ENCODE assay signal across 8 cellular contexts in genomic region chr14:21267431-21267845, GRCh38. TPM values are rescaled to one million over a fixed set of nuclear protein-coding genes. Genes with fewer than 3 reads are reported as not detected.
DNase-seq lines count a peak whose midpoint lies in the region; ATAC-seq and TF ChIP-seq lines count a peak whose summit lies in the region.

No MANE protein-coding gene starts in this region.

- H4K12ac ChIP-seq in trophoblast cell (ENCODE audit: low read depth, low read length): no peak overlapping the region

- H4K20me1 ChIP-seq in OCI-LY3 (ENCODE audit: insufficient read depth, low read length): peaks cover 63% of the 10 kb centered on the region

- no peak overlapping the region for H2BK120ac ChIP-seq in trophoblast cell (ENCODE audit: insufficient read depth, low read length, poor library complexity)

- H3K9ac ChIP-seq in OCI-LY3 (ENCODE audit: low read length): peak overlapping the region; percentile 100
- H3K9ac ChIP-seq in trophoblast cell (ENCODE audit: low read length): no peak overlapping the region

- H3K27me3 ChIP-seq in OCI-LY3 (ENCODE audit: low read depth, low read length) (no peaks in the 10 kb centered on the region), trophoblast cell (ENCODE audit: insufficient read depth, low read length) (no peaks in the 10 kb centered on the region)

- H3K4me3 ChIP-seq in GM08714 (ENCODE audit: low read length): peak overlapping the region; percentile 99
- peak overlapping the region; percentile 96 for H3K4me3 ChIP-seq in OCI-LY3 (ENCODE audit: low read length)
- peak overlapping the region; percentile 76 for H3K4me3 ChIP-seq in epithelial cell of esophagus (ENCODE audit: low read length)
- H3K4me3 ChIP-seq in trophoblast cell (ENCODE audit: low read depth, low read length): no peak overlapping the region

- no peak overlapping the region for H3K14ac ChIP-seq in trophoblast cell (ENCODE audit: low read length)

- H2AK5ac ChIP-seq in trophoblast cell (ENCODE audit: low read length): no peak overlapping the region

- H3K4me1 ChIP-seq in OCI-LY3 (ENCODE audit: low read length): peaks cover 54% of the 10 kb centered on the region
- H3K4me1 ChIP-seq in trophoblast cell (ENCODE audit: control insufficient read depth in 1 of 2, insufficient read depth in 2 of 2, low read length in 2 of 2): peaks cover 7% of the 10 kb centered on the region in 2 experiments

- DNase-seq in epithelial cell of esophagus (ENCODE audit: low read depth) (no peak), trophoblast cell (peak in 1 of 2 donors; percentile 43), SIG-M5 (lab: John Stamatoyannopoulos, UW) (no peak), AG20443 (ENCODE audit: low spot score) (no peak)

- peak overlapping the region; percentile 91 for H3K4ac ChIP-seq in trophoblast cell (ENCODE audit: low read depth, low read length)

- H3K4me2 ChIP-seq in OCI-LY3 (ENCODE audit: low read length) (peak overlapping the region; percentile 95), trophoblast cell (ENCODE audit: low read length) (peak overlapping the region; percentile 80)

- WGBS in trophoblast cell (ENCODE audit: extremely low coverage, insufficient coverage, insufficient read length): no CpG with 5 or more reads among the region's 10 CpGs

- H3K18ac ChIP-seq in trophoblast cell (ENCODE audit: low read length): no peak overlapping the region

- H2AFZ ChIP-seq in OCI-LY3 (ENCODE audit: low read depth, low read length): no peak overlapping the region
- H2AFZ ChIP-seq in trophoblast cell (ENCODE audit: insufficient read depth, low read length, poor library complexity): no peak overlapping the region

- H3K23ac ChIP-seq in trophoblast cell (ENCODE audit: low read length): no peak overlapping the region

- H3K79me2 ChIP-seq in OCI-LY3 (ENCODE audit: low read length) (peaks cover 69% of the 10 kb centered on the region), trophoblast cell (ENCODE audit: control insufficient read depth, insufficient read depth, low read length, poor library complexity) (peaks cover 26% of the 10 kb centered on the region)

- no peak overlapping the region for H4K8ac ChIP-seq in trophoblast cell (ENCODE audit: low read depth, low read length)

- H3K36me3 ChIP-seq in OCI-LY3 (replicated peaks; ENCODE audit: low read depth, low read length) (peaks cover 52% of the 10 kb centered on the region), trophoblast cell (ENCODE audit: control insufficient read depth in 1 of 2, insufficient read depth in 2 of 2, low read length in 2 of 2) (peaks cover 13 to 17% of the 10 kb centered on the region in 2 experiments)

- TF ChIP-seq CTCF in OCI-LY3 (IDR thresholded peaks at IDR 0.05; ENCODE audit: low read depth, low read length) (no peak), epithelial cell of esophagus (IDR thresholded peaks at IDR 0.05; ENCODE audit: insufficient read depth, low read depth, low read length, missing control alignments) (no peak)

- no peak for ATAC-seq in GM18520 (IDR thresholded peaks at IDR 0.05; ENCODE audit: unreplicated experiment)
- ATAC-seq in HG03108 (IDR thresholded peaks at IDR 0.05; ENCODE audit: unreplicated experiment): no peak

- no peak overlapping the region for H2BK5ac ChIP-seq in trophoblast cell (ENCODE audit: low read depth, low read length, poor library complexity)

- H4K91ac ChIP-seq in trophoblast cell (ENCODE audit: low read depth, low read length): no peak overlapping the region

- H3K9me3 ChIP-seq in OCI-LY3 (ENCODE audit: insufficient read depth, low read length) (no peaks in the 10 kb centered on the region), trophoblast cell (ENCODE audit: insufficient read depth, low read depth, low read length) (no peaks in the 10 kb centered on the region)

- H3K27ac ChIP-seq in OCI-LY3 (ENCODE audit: low read length): peak overlapping the region; percentile 84
- no peak overlapping the region for H3K27ac ChIP-seq in trophoblast cell (ENCODE audit: low read depth, low read length)

- H3K79me1 ChIP-seq in trophoblast cell (ENCODE audit: low read length): peaks cover 5% of the 10 kb centered on the region

- H2BK12ac ChIP-seq in trophoblast cell (ENCODE audit: low read length): no peak overlapping the region

RNA-seq across cellular contexts. Expression of gene HNRNPC, which starts 1.8 kb away (rescaled TPM):
- 959 and 960 TPM in 2 replicates for polyA plus RNA-seq in trophoblast cell (2013)

RNA-seq across cellular contexts. Expression of gene RPGRIP1, which starts 12.4 kb away (rescaled TPM):
- polyA plus RNA-seq in trophoblast cell (2013): 0.01 TPM in 1 of 2 replicates, not detected in the other
